ENCODE assay signal across 28 cellular contexts in genomic region chr1:182410138-182410537, GRCh38. TPM values are rescaled to one million over a fixed set of nuclear protein-coding genes. Genes with fewer than 3 reads are reported as not detected.
"Had no signal": no experiment of that assay in that cellular context is flagged by ENCODE, and none has a peak within 500 bp of the region (broad histone marks: within the 10 kb centered on the region; RNA-seq: fewer than 3 reads in every experiment).

No MANE protein-coding gene starts in this region.

- H3K9me3 Mint-ChIP-seq: activated CD8-positive, alpha-beta T cell treated with anti-CD3 and anti-CD28 coated beads for 36 hours; activated naive CD4-positive, alpha-beta T cell treated with anti-CD3 and anti-CD28 coated beads, Interleukin-2, amount 50 U/mL, for 24 hours had no signal

- H3K27ac ChIP-seq: upper lobe of left lung had no signal

- H3K36me3 Mint-ChIP-seq: activated naive CD4-positive, alpha-beta T cell treated with anti-CD3 and anti-CD28 coated beads, Interleukin-2, amount 50 U/mL, for 24 hours; brain; naive B cell had no signal

- H3K36me3 ChIP-seq: upper lobe of left lung had no signal

- H3K4me3 ChIP-seq: lung, upper lobe of left lung had no signal

- H3K27me3 ChIP-seq: upper lobe of left lung had no signal

- DNase-seq: activated CD4-positive, alpha-beta T cell treated with anti-CD3 and anti-CD28 coated beads, Interleukin-2, amount 10 ng/mL, durations not matched to agents 7 days and 5 days; activated CD4-positive, CD25-positive, alpha-beta regulatory T cell treated with anti-CD3 and anti-CD28 coated beads, Interleukin-2, amount 50 U/mL, for 72 hours; activated CD8-positive, alpha-beta T cell treated with anti-CD3 and anti-CD28 coated beads for 36 hours; activated gamma-delta T cell treated with Interleukin-2 at 50 U/mL for 16 hours; activated T-cell treated with anti-CD3 and anti-CD28 coated beads, Interleukin-2, amount 50 U/mL, for 1 hour; anterior cingulate cortex; central memory CD4-positive, alpha-beta T cell; effector memory CD4-positive, alpha-beta T cell; naive B cell; occipital lobe; posterior cingulate gyrus; stimulated activated CD4-positive, alpha-beta T cell treated with anti-CD3 and anti-CD28 coated beads, Interleukin-2, amount 100 ng/mL, for 48 hours; stimulated activated CD8-positive, alpha-beta memory T cell treated with anti-CD3 and anti-CD28 coated beads, Interleukin-4, amount 100 ng/mL, for 48 hours; stimulated activated naive B cell treated with anti-CD40 and anti-IgM and Interleukin-4, amounts not matched to agents 10 μg/mL and 1 μg/mL and 100 μg/mL, for 72 hours; upper lobe of left lung had no signal

- H3K4me1 Mint-ChIP-seq: activated CD4-positive, alpha-beta T cell treated with anti-CD3 and anti-CD28 coated beads, Interleukin-2, amount 10 ng/mL, durations not matched to agents 7 days and 5 days; activated naive CD4-positive, alpha-beta T cell treated with anti-CD3 and anti-CD28 coated beads, Interleukin-2, amount 50 U/mL, for 24 hours; brain; naive B cell; neural crest cell; stimulated activated naive B cell treated with anti-CD40 and anti-IgM and Interleukin-4, amounts not matched to agents 10 μg/mL and 1 μg/mL and 100 μg/mL, for 72 hours had no signal

- H3K27ac Mint-ChIP-seq: activated CD4-positive, alpha-beta T cell treated with anti-CD3 and anti-CD28 coated beads, Interleukin-2, amount 10 ng/mL, durations not matched to agents 7 days and 5 days; activated CD8-positive, alpha-beta T cell treated with anti-CD3 and anti-CD28 coated beads for 36 hours; activated naive CD4-positive, alpha-beta T cell treated with anti-CD3 and anti-CD28 coated beads, Interleukin-2, amount 50 U/mL, for 24 hours; brain; naive B cell; stimulated activated naive B cell treated with anti-CD40 and anti-IgM and Interleukin-4, amounts not matched to agents 10 μg/mL and 1 μg/mL and 100 μg/mL, for 72 hours had no signal

- H3K4me3 Mint-ChIP-seq: activated CD4-positive, alpha-beta T cell treated with anti-CD3 and anti-CD28 coated beads, Interleukin-2, amount 10 ng/mL, durations not matched to agents 7 days and 5 days; activated CD8-positive, alpha-beta T cell treated with anti-CD3 and anti-CD28 coated beads for 36 hours; activated naive CD4-positive, alpha-beta T cell treated with anti-CD3 and anti-CD28 coated beads, Interleukin-2, amount 50 U/mL, for 24 hours; brain; naive B cell; neural crest cell; stimulated activated naive B cell treated with anti-CD40 and anti-IgM and Interleukin-4, amounts not matched to agents 10 μg/mL and 1 μg/mL and 100 μg/mL, for 72 hours had no signal

- ATAC-seq: activated CD8-positive, alpha-beta T cell treated with anti-CD3 and anti-CD28 coated beads for 36 hours; esophagus mucosa; stimulated activated naive B cell treated with anti-CD40 and anti-IgM and Interleukin-4, amounts not matched to agents 10 μg/mL and 1 μg/mL and 100 μg/mL, for 72 hours had no signal

RNA-seq across cellular contexts. Expression of gene TEDDM1, which starts 9.7 kb away (rescaled TPM):
- total RNA-seq: activated CD4-positive, alpha-beta T cell treated with anti-CD3 and anti-CD28 coated beads, Interleukin-2, amount 10 ng/mL, durations not matched to agents 7 days and 5 days; activated CD8-positive, alpha-beta T cell treated with anti-CD3 and anti-CD28 coated beads for 36 hours; dermis microvascular lymphatic vessel endothelial cell; endothelial cell of umbilical vein; esophagus mucosa; frontal cortex; lung; mesenteric fat pad; mucosa of gallbladder; neural crest cell; occipital lobe; T-helper 2 cell treated with Interferon-gamma antibody and Interleukin-4, amounts not matched to agents 100 ng/mL and 5 ng/mL, for 36 hours; temporal lobe; upper lobe of left lung had no signal
- polyA plus RNA-seq: endothelial cell of umbilical vein, keratinocyte, lung had no signal

RNA-seq across cellular contexts. Expression of gene RGSL1, which starts 39.8 kb away (rescaled TPM):
- total RNA-seq: activated CD4-positive, alpha-beta T cell treated with anti-CD3 and anti-CD28 coated beads, Interleukin-2, amount 10 ng/mL, durations not matched to agents 7 days and 5 days; activated CD8-positive, alpha-beta T cell treated with anti-CD3 and anti-CD28 coated beads for 36 hours; dermis microvascular lymphatic vessel endothelial cell; endothelial cell of umbilical vein; esophagus mucosa; lung; mesenteric fat pad; mucosa of gallbladder; neural crest cell; occipital lobe; T-helper 2 cell treated with Interferon-gamma antibody and Interleukin-4, amounts not matched to agents 100 ng/mL and 5 ng/mL, for 36 hours; temporal lobe; upper lobe of left lung had no signal
- polyA plus RNA-seq: endothelial cell of umbilical vein, keratinocyte had no signal
